Comparison of ENCODE assay signal across 10 cellular contexts in the genomic region with DNA sequence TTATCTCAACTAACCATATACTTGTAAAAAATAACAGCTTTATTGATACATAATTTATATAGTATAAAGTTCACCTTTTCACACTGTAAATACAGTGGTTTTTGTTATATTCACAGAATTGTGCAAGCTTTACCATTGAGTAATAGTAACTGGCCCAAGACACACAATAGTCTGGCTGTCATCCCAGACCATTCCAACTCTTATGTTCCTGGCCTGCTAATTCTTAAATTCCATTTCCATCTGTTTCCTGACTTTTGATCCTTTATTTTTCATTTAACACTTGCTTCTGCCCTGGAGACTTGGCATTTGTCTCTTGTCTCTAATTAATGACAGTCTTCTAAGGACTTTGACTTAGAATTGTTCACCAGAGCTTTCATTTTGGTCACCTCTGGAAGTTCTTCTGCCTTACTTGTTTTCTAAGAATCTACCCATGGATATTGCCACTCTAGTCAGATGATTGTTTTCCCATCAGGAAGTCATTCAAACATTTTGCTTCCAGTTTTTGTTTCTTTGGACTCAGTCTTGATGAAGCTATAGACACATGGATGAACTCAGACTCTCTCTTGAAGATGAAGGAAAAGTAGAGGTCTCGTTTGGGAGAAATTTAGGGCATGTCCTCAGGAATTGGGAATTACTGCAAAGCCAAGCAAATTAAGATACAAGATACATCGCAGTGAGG. TPM values are rescaled to one million over a fixed set of nuclear protein-coding genes. Genes with fewer than 3 reads are reported as not detected.
DNase-seq lines count a peak whose midpoint lies in the region; ATAC-seq and TF ChIP-seq lines count a peak whose summit lies in the region.
"Had no signal": no experiment of that assay in that cellular context is flagged by ENCODE, and none has a peak within 500 bp of the region (broad histone marks: within the 10 kb centered on the region; RNA-seq: fewer than 3 reads in every experiment).

No MANE protein-coding gene starts in this region.

- no peak for TF ChIP-seq CTCF in right lobe of liver (IDR thresholded peaks at IDR 0.05)
- no peak for TF ChIP-seq CTCF in tibial nerve (IDR thresholded peaks at IDR 0.05)

- WGBS in right lobe of liver (ENCODE audit: insufficient coverage, low coverage, low lambda C conversion rate, missing lambda C conversion rate), result 77% methylated on average over 2 of the region's 2 CpGs
- WGBS in tibial nerve, 2 donors, result 43 to 78% methylated on average over 2 of the region's 2 CpGs

- H3K36me3 ChIP-seq in right lobe of liver (no peaks in the 10 kb centered on the region), tibial nerve (no peaks in the 10 kb centered on the region)
- H3K36me3 ChIP-seq: upper lobe of left lung had no signal

- peak; percentile 86 to 93 (median 90) for ATAC-seq in right lobe of liver
- no peak for ATAC-seq in HG03135 (IDR thresholded peaks at IDR 0.05; ENCODE audit: unreplicated experiment)
- ATAC-seq in HG02981 (IDR thresholded peaks at IDR 0.05; ENCODE audit: unreplicated experiment), result no peak

- H3K27me3 ChIP-seq in right lobe of liver (no peaks in the 10 kb centered on the region), tibial nerve (no peaks in the 10 kb centered on the region)
- H3K27me3 ChIP-seq: upper lobe of left lung had no signal

- H3K27ac ChIP-seq in right lobe of liver (peak overlapping the region in 2 of 3 donors; percentile 4 to 6), tibial nerve (peak overlapping the region in 3 of 4 donors; percentile 9 to 77 (median 72))

- TF ChIP-seq POLR2A in right lobe of liver (IDR thresholded peaks at IDR 0.05) (no peak), tibial nerve (IDR thresholded peaks at IDR 0.05) (no peak)

- no peaks in the 10 kb centered on the region for H3K9me3 ChIP-seq in right lobe of liver
- H3K9me3 ChIP-seq in tibial nerve, result no peaks in the 10 kb centered on the region
- H3K9me3 ChIP-seq: upper lobe of left lung had no signal

- H3K4me3 ChIP-seq in right lobe of liver (no peak overlapping the region), tibial nerve (no peak overlapping the region)
- H3K4me3 ChIP-seq: upper lobe of left lung had no signal

- intact Hi-C loops in right lobe of liver (cut with DNase I), result no loop called here

- DNase-seq in LHCN-M2 (ENCODE audit: low read depth) (peak; percentile 59), dermis microvascular lymphatic vessel endothelial cell (ENCODE audit: low read depth in 2 of 2) (peak; percentile 97 to 98), right lobe of liver (peak in 1 of 3 donors; percentile 51), tibial nerve (ENCODE audit: low spot score in 2 of 2) (peak in 1 of 2 donors; percentile 69), SKM-1 (lab: John Stamatoyannopoulos, UW; ENCODE audit: unreplicated experiment) (no peak)
- DNase-seq: caudate nucleus, NCI-H526 treated with DMSO at 0.1 percent for 48 hours, upper lobe of left lung had no signal

- peaks cover 0 to 33% (median 5%) of the 10 kb centered on the region in 4 donors for H3K4me1 ChIP-seq in right lobe of liver
- peaks cover 3 to 81% (median 18%) of the 10 kb centered on the region in 4 donors for H3K4me1 ChIP-seq in tibial nerve

- peak in 1 of 2 donors; percentile 85 for TF ChIP-seq EP300 in tibial nerve (IDR thresholded peaks at IDR 0.05)

RNA-seq across cellular contexts. Expression of a gene that starts 27.2 kb away (rescaled TPM):
- 3.1 and 4.1 TPM in 2 replicates for total RNA-seq in LHCN-M2 (2014; rRNA removed)
- polyA plus RNA-seq in LHCN-M2 (2012), result 3.4 TPM
- total RNA-seq in dermis microvascular lymphatic vessel endothelial cell, result 569 and 1,330 TPM in 2 replicates
- total RNA-seq in right lobe of liver, result 10 to 100 TPM; 25.2 to 44.9 (median 42.4) TPM
- 100 to 1,000 TPM in 3 of 4 donors, 10 to 100 TPM in 1; 85.8 to 217 (median 128) TPM for total RNA-seq in tibial nerve

Comparison
In these comparisons a context has a peak if more than half of its experiments do, and no peak if none do; other contexts are left out.
1. ATAC-seq: peak in right lobe of liver (4 of 4); none in HG03135 (single experiment) and HG02981 (single experiment).